ENCODE assay signal across 17 cellular contexts in genomic region chr9:101457003-101457402, GRCh38. TPM values are rescaled to one million over a fixed set of nuclear protein-coding genes. Genes with fewer than 3 reads are reported as not detected.
DNase-seq lines count a peak whose midpoint lies in the region; ATAC-seq, FAIRE-seq and TF ChIP-seq lines count a peak whose summit lies in the region.
"Had no signal": no experiment of that assay in that cellular context is flagged by ENCODE, and none has a peak within 500 bp of the region (broad histone marks: within the 10 kb centered on the region; RNA-seq: fewer than 3 reads in every experiment).

No MANE protein-coding gene starts in this region.

- intact Hi-C loops in HepG2 (cut with micrococcal nuclease; ENCODE audit: unreplicated experiment): loop anchor here (1.0 to 5.0 kb wide), 5 partner anchors 59 to 745 kb away; partner anchors contain the start of genes MRPL50 and ZNF189

- no peak for TF ChIP-seq POLR2A in HepG2 (IDR thresholded peaks at IDR 0.05; ENCODE audit: insufficient read depth in 1 of 2, low read depth in 2 of 2, low read length in 2 of 2)

- ATAC-seq in HepG2 (peak; percentile 89), GM21723 (IDR thresholded peaks at IDR 0.05; ENCODE audit: unreplicated experiment) (no peak)
- ATAC-seq: activated naive CD4-positive, alpha-beta T cell treated with anti-CD3 and anti-CD28 coated beads, Interleukin-2, amount 50 U/mL, for 72 hours had no signal

- no TSS peak for BruUV-seq in HepG2 (replicated peaks; lab: Mats Ljungman, UMichigan)

- TF ChIP-seq EP300 in HepG2 (IDR thresholded peaks at IDR 0.05; ENCODE audit: low read depth in 2 of 2, low read length in 2 of 2) (no peak), HepG2 (CRISPR knock-in tag; IDR thresholded peaks at IDR 0.05; ENCODE audit: borderline replicate concordance) (no peak)

- DNase-seq in DMS53 (lab: John Stamatoyannopoulos, UW) (peak; percentile 5), DMS53 treated with DMSO at 0.1 percent for 48 hours (lab: John Stamatoyannopoulos, UW; ENCODE audit: unreplicated experiment) (no peak), SK-MEL-5 (ENCODE audit: low read depth, low spot score) (peak; percentile 5), HepG2 (ENCODE audit: low spot score) (peak; percentile 70)
- DNase-seq in activated CD4-positive, alpha-beta T cell treated with anti-CD3 and anti-CD28 coated beads, Interleukin-2, amount 50 U/mL, for 1 hour: no peak
- DNase-seq: 8988T; caudate nucleus; HFFc6; NCI-H774; stimulated activated CD4-positive, alpha-beta T cell treated with anti-CD3 and anti-CD28 coated beads, Interleukin-1b, Interleukin-23, amount 100 ng/mL, for 48 hours; transverse colon had no signal

- peaks cover 62% of the 10 kb centered on the region for H3K4me1 ChIP-seq in HepG2 (ENCODE audit: insufficient read depth, low read length)

- no peaks in the 10 kb centered on the region for H3K27me3 ChIP-seq in HepG2 (ENCODE audit: control insufficient read depth in 1 of 2, insufficient read depth in 2 of 2, low read length in 2 of 2)
- H3K27me3 ChIP-seq: transverse colon had no signal

- H3K9ac ChIP-seq in HepG2 (ENCODE audit: insufficient read depth, low read depth, low read length): no peak overlapping the region

- H3K4me3 ChIP-seq in HepG2 (replicated peaks in 1 of 3; ENCODE audit: insufficient read depth in 1 of 3, low read depth in 2 of 3, low read length in 3 of 3): no peak overlapping the region
- H3K4me3 ChIP-seq: transverse colon had no signal

- H3K79me2 ChIP-seq in HepG2 (ENCODE audit: insufficient read depth, low read length): no peaks in the 10 kb centered on the region

- in situ Hi-C loops in SK-MEL-5 (cut with HindIII; ENCODE audit: low pct_unique_long_range_greater_than_20kb, low sequenced_read_pairs) (no loop called here), HepG2 (cut with HindIII; ENCODE audit: extremely low pct_ligation_motif_present, low pct_unique_long_range_greater_than_20kb) (loop anchor here (5.0 kb wide), 3 partner anchors 60 to 180 kb away; partner anchors contain the start of genes MRPL50, RNF20 and ZNF189)

- FAIRE-seq in HepG2 (lab: Jason Lieb, UNC): peak; percentile 71
- FAIRE-seq: endometrium had no signal

- peaks cover 17% of the 10 kb centered on the region for H3K9me3 ChIP-seq in HepG2 (ENCODE audit: low read length)
- H3K9me3 ChIP-seq: transverse colon had no signal

- H3K4me2 ChIP-seq in HepG2 (ENCODE audit: low read depth, low read length): no peak overlapping the region

- WGBS in HepG2 (ENCODE audit: low lambda C conversion rate): 20% methylated on average over 3 of the region's 3 CpGs

- no peak overlapping the region for H3K27ac ChIP-seq in HepG2 (ENCODE audit: extremely low read length, insufficient read depth, low read length)

- H2AFZ ChIP-seq in HepG2 (ENCODE audit: low read length): no peak overlapping the region

- no peaks in the 10 kb centered on the region for H4K20me1 ChIP-seq in HepG2 (ENCODE audit: insufficient read depth, low read length)

- TF ChIP-seq RAD21 in HepG2 (CRISPR knock-in tag; IDR thresholded peaks at IDR 0.05): peak; percentile 83

- CTCF ChIA-PET in HepG2 (lab: Yijun Ruan, JAX; ENCODE audit: low intra/inter-chr PET ratio, low total read pairs): interaction anchor here (1.0 to 2.8 kb wide), 4 partner anchors 68 to 337 kb away, joined by 5 to 12 read pairs (median 7); no protein-coding TSS in a partner anchor

- POLR2A ChIA-PET in HepG2 (lab: Yijun Ruan, JAX): interaction anchor here (1.3 kb wide), 1 partner anchor 11 kb away, joined by 3 read pairs; no protein-coding TSS in a partner anchor

- H3K36me3 ChIP-seq in HepG2 (replicated peaks in 1 of 2; ENCODE audit: control insufficient read depth in 1 of 2, insufficient read depth in 2 of 2, low read length in 2 of 2): no peaks in the 10 kb centered on the region
- H3K36me3 ChIP-seq: transverse colon had no signal

- TF ChIP-seq CTCF in HepG2 (CRISPR knock-in tag; IDR thresholded peaks at IDR 0.05): peak; percentile 89

RNA-seq across cellular contexts. Expression of gene ALDOB, which starts 21.4 kb away (rescaled TPM):
- not detected in 2 replicates for total RNA-seq in SK-MEL-5 (2014; rRNA removed; shearing (Covaris generic))
- polyA plus RNA-seq in SK-MEL-5 (2015; cell fraction: cytosol; rRNA removed): not detected in 2 replicates
- polyA plus RNA-seq in SK-MEL-5 (2015; cell fraction: nucleus; rRNA removed): not detected in 2 replicates
- total RNA-seq in HepG2 (2016; rRNA removed; fragmentation: Illumina TruSeq; extraction: Trizol): 0.97 and 1.1 TPM in 2 replicates
- 0.26 and 0.91 TPM in 2 replicates for total RNA-seq in HepG2 (2016; cell fraction: cytosol; rRNA removed; fragmentation: Illumina TruSeq; extraction: Trizol; ENCODE audit: low read depth)
- 0.48 and 0.97 TPM in 2 replicates for total RNA-seq in HepG2 (2016; cell fraction: insoluble cytoplasmic fraction; rRNA removed; fragmentation: Illumina TruSeq; extraction: Trizol)
- 0.86 and 0.90 TPM in 2 replicates for total RNA-seq in HepG2 (2016; cell fraction: membrane; rRNA removed; fragmentation: Illumina TruSeq; extraction: Trizol)
- 0.34 and 0.56 TPM in 2 replicates for total RNA-seq in HepG2 (2016; cell fraction: nucleus; rRNA removed; fragmentation: Illumina TruSeq; extraction: Trizol)
- polyA plus RNA-seq in HepG2 (2011; rRNA removed): 0.29 and 0.84 TPM in 2 replicates
- polyA plus RNA-seq in HepG2 (2011; cell fraction: cytosol; rRNA removed): 0.74 and 0.91 TPM in 2 replicates
- 0.39 and 0.48 TPM in 2 replicates for polyA plus RNA-seq in HepG2 (2011; cell fraction: nucleus; rRNA removed)
- 2.4 TPM in 2 replicates for polyA plus RNA-seq in HepG2 (2012)
- polyA plus RNA-seq in HepG2 (2016; cell fraction: cytosol; fragmentation: Illumina TruSeq; extraction: Trizol; ENCODE audit: low read depth): 0.50 and 0.58 TPM in 2 replicates
- 0.89 and 1.8 TPM in 2 replicates for polyA plus RNA-seq in HepG2 (2016; cell fraction: insoluble cytoplasmic fraction; fragmentation: Illumina TruSeq; extraction: Trizol; ENCODE audit: low read depth)
- polyA plus RNA-seq in HepG2 (2016; cell fraction: membrane; fragmentation: Illumina TruSeq; extraction: Trizol; ENCODE audit: low read depth): 0.68 and 0.76 TPM in 2 replicates
- polyA plus RNA-seq in HepG2 (2016; cell fraction: nucleus; fragmentation: Illumina TruSeq; extraction: Trizol; ENCODE audit: insufficient read depth, low read depth): 0.57 and 0.68 TPM in 2 replicates
- polyA minus RNA-seq in HepG2 (2011; rRNA and poly(A)+ RNA removed; ENCODE audit: low replicate concordance): 0.78 TPM in 1 of 2 replicates, not detected in the other
- 0.53 and 0.59 TPM in 2 replicates for polyA minus RNA-seq in HepG2 (2011; cell fraction: cytosol; rRNA and poly(A)+ RNA removed)
- 0.26 TPM in 1 of 2 replicates, not detected in the other for polyA minus RNA-seq in HepG2 (2011; cell fraction: nucleus; rRNA and poly(A)+ RNA removed)
- total RNA-seq: activated naive CD4-positive, alpha-beta T cell treated with anti-CD3 and anti-CD28 coated beads, Interleukin-2, amount 50 U/mL, for 72 hours; HFFc6; HT1080; myocyte; pulmonary artery endothelial cell had no signal

RNA-seq across cellular contexts. Expression of gene ZNF189, which starts 58.4 kb away (rescaled TPM):
- total RNA-seq in SK-MEL-5 (2014; rRNA removed; shearing (Covaris generic)): 14.6 and 14.9 TPM in 2 replicates
- 6.0 and 7.8 TPM in 2 replicates for polyA plus RNA-seq in SK-MEL-5 (2015; cell fraction: cytosol; rRNA removed)
- 32.9 and 35.8 TPM in 2 replicates for polyA plus RNA-seq in SK-MEL-5 (2015; cell fraction: nucleus; rRNA removed)
- total RNA-seq in HepG2 (2016; rRNA removed; fragmentation: Illumina TruSeq; extraction: Trizol): 50.0 and 65.4 TPM in 2 replicates
- 8.6 and 10.3 TPM in 2 replicates for total RNA-seq in HepG2 (2016; cell fraction: cytosol; rRNA removed; fragmentation: Illumina TruSeq; extraction: Trizol; ENCODE audit: low read depth)
- total RNA-seq in HepG2 (2016; cell fraction: insoluble cytoplasmic fraction; rRNA removed; fragmentation: Illumina TruSeq; extraction: Trizol): 48.2 and 65.9 TPM in 2 replicates
- total RNA-seq in HepG2 (2016; cell fraction: membrane; rRNA removed; fragmentation: Illumina TruSeq; extraction: Trizol): 33.1 and 39.4 TPM in 2 replicates
- total RNA-seq in HepG2 (2016; cell fraction: nucleus; rRNA removed; fragmentation: Illumina TruSeq; extraction: Trizol): 46.2 and 50.3 TPM in 2 replicates
- 7.9 and 8.4 TPM in 2 replicates for polyA plus RNA-seq in HepG2 (2011; rRNA removed)
- polyA plus RNA-seq in HepG2 (2011; cell fraction: cytosol; rRNA removed): 2.8 and 5.5 TPM in 2 replicates
- 11.7 and 16.1 TPM in 2 replicates for polyA plus RNA-seq in HepG2 (2011; cell fraction: nucleus; rRNA removed)
- polyA plus RNA-seq in HepG2 (2012): 23.9 and 31.6 TPM in 2 replicates
- 3.4 and 3.7 TPM in 2 replicates for polyA plus RNA-seq in HepG2 (2016; cell fraction: cytosol; fragmentation: Illumina TruSeq; extraction: Trizol; ENCODE audit: low read depth)
- 40.8 and 42.4 TPM in 2 replicates for polyA plus RNA-seq in HepG2 (2016; cell fraction: insoluble cytoplasmic fraction; fragmentation: Illumina TruSeq; extraction: Trizol; ENCODE audit: low read depth)
- 12.9 and 13.9 TPM in 2 replicates for polyA plus RNA-seq in HepG2 (2016; cell fraction: membrane; fragmentation: Illumina TruSeq; extraction: Trizol; ENCODE audit: low read depth)
- 52.8 and 60.4 TPM in 2 replicates for polyA plus RNA-seq in HepG2 (2016; cell fraction: nucleus; fragmentation: Illumina TruSeq; extraction: Trizol; ENCODE audit: insufficient read depth, low read depth)
- polyA minus RNA-seq in HepG2 (2011; rRNA and poly(A)+ RNA removed; ENCODE audit: low replicate concordance): 2.2 and 6.6 TPM in 2 replicates
- 10.9 and 12.4 TPM in 2 replicates for polyA minus RNA-seq in HepG2 (2011; cell fraction: cytosol; rRNA and poly(A)+ RNA removed)
- 77.9 and 116 TPM in 2 replicates for polyA minus RNA-seq in HepG2 (2011; cell fraction: nucleus; rRNA and poly(A)+ RNA removed)

RNA-seq across cellular contexts. Expression of gene MRPL50, which starts 58.6 kb away (rescaled TPM):
- 33.8 and 33.9 TPM in 2 replicates for total RNA-seq in SK-MEL-5 (2014; rRNA removed; shearing (Covaris generic))
- polyA plus RNA-seq in SK-MEL-5 (2015; cell fraction: cytosol; rRNA removed): 13.6 and 14.3 TPM in 2 replicates
- 12.5 and 14.0 TPM in 2 replicates for polyA plus RNA-seq in SK-MEL-5 (2015; cell fraction: nucleus; rRNA removed)
- total RNA-seq in HepG2 (2016; rRNA removed; fragmentation: Illumina TruSeq; extraction: Trizol): 70.0 and 107 TPM in 2 replicates
- total RNA-seq in HepG2 (2016; cell fraction: cytosol; rRNA removed; fragmentation: Illumina TruSeq; extraction: Trizol; ENCODE audit: low read depth): 21.0 and 24.1 TPM in 2 replicates
- 68.9 and 116 TPM in 2 replicates for total RNA-seq in HepG2 (2016; cell fraction: insoluble cytoplasmic fraction; rRNA removed; fragmentation: Illumina TruSeq; extraction: Trizol)
- 28.1 and 35.5 TPM in 2 replicates for total RNA-seq in HepG2 (2016; cell fraction: membrane; rRNA removed; fragmentation: Illumina TruSeq; extraction: Trizol)
- total RNA-seq in HepG2 (2016; cell fraction: nucleus; rRNA removed; fragmentation: Illumina TruSeq; extraction: Trizol): 39.6 and 40.3 TPM in 2 replicates
- polyA plus RNA-seq in HepG2 (2011; rRNA removed): 30.0 and 37.1 TPM in 2 replicates
- 12.7 and 22.1 TPM in 2 replicates for polyA plus RNA-seq in HepG2 (2011; cell fraction: cytosol; rRNA removed)
- 6.3 and 8.8 TPM in 2 replicates for polyA plus RNA-seq in HepG2 (2011; cell fraction: nucleus; rRNA removed)
- 35.5 and 51.6 TPM in 2 replicates for polyA plus RNA-seq in HepG2 (2012)
- 9.9 and 11.7 TPM in 2 replicates for polyA plus RNA-seq in HepG2 (2016; cell fraction: cytosol; fragmentation: Illumina TruSeq; extraction: Trizol; ENCODE audit: low read depth)
- polyA plus RNA-seq in HepG2 (2016; cell fraction: insoluble cytoplasmic fraction; fragmentation: Illumina TruSeq; extraction: Trizol; ENCODE audit: low read depth): 93.2 and 105 TPM in 2 replicates
- 17.3 and 19.1 TPM in 2 replicates for polyA plus RNA-seq in HepG2 (2016; cell fraction: membrane; fragmentation: Illumina TruSeq; extraction: Trizol; ENCODE audit: low read depth)
- polyA plus RNA-seq in HepG2 (2016; cell fraction: nucleus; fragmentation: Illumina TruSeq; extraction: Trizol; ENCODE audit: insufficient read depth, low read depth): 41.9 and 44.2 TPM in 2 replicates
- polyA minus RNA-seq in HepG2 (2011; rRNA and poly(A)+ RNA removed; ENCODE audit: low replicate concordance): 2.7 and 4.1 TPM in 2 replicates
- polyA minus RNA-seq in HepG2 (2011; cell fraction: cytosol; rRNA and poly(A)+ RNA removed): 6.6 and 7.6 TPM in 2 replicates
- 36.7 and 38.1 TPM in 2 replicates for polyA minus RNA-seq in HepG2 (2011; cell fraction: nucleus; rRNA and poly(A)+ RNA removed)

Comparison
In these comparisons a context has a peak if more than half of its experiments do, and no peak if none do; other contexts are left out.
1. DNase-seq: peak in DMS53 (single experiment), SK-MEL-5 (single experiment) and HepG2 (single experiment); none in DMS53 treated with DMSO at 0.1 percent for 48 hours (single experiment) and activated CD4-positive, alpha-beta T cell treated with anti-CD3 and anti-CD28 coated beads, Interleukin-2, amount 50 U/mL, for 1 hour (single experiment).